Comparison of ENCODE assay signal across 23 cellular contexts in the genomic region with DNA sequence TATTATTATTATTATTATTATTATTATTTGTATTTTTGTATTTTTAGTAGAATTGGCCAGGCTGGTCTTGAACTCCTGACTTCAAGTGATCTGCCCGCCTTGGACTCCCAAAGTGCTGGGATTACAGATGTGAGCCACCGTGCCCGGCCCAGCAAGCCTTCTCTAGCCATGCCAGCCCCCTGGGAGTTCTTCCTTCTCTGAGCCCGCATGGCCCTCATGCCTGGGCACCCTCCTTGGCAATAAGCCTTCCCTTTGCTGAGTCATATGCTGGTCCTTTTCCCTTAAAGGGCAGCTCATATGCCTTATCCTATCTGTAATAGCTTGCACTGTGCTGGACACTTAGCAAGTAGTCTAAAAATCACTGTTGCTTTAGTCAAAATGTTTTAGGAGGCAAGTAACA. TPM values are rescaled to one million over a fixed set of nuclear protein-coding genes. Genes with fewer than 3 reads are reported as not detected.
DNase-seq lines count a peak whose midpoint lies in the region; ATAC-seq and TF ChIP-seq lines count a peak whose summit lies in the region.
"Had no signal": no experiment of that assay in that cellular context is flagged by ENCODE, and none has a peak within 500 bp of the region (broad histone marks: within the 10 kb centered on the region; RNA-seq: fewer than 3 reads in every experiment).

No MANE protein-coding gene starts in this region.

- H3K9me3 ChIP-seq in upper lobe of right lung: no peaks in the 10 kb centered on the region
- H3K9me3 ChIP-seq: BLaER1 had no signal

- H3K27me3 Mint-ChIP-seq in WTC11 (ENCODE audit: low read depth): peaks cover 3% of the 10 kb centered on the region

- no peak for TF ChIP-seq CTCF in WTC11 (IDR thresholded peaks at IDR 0.05)
- TF ChIP-seq CTCF in fibroblast of the aortic adventitia (IDR thresholded peaks at IDR 0.05; ENCODE audit: insufficient read depth, low read length): no peak
- TF ChIP-seq CTCF in upper lobe of right lung (IDR thresholded peaks at IDR 0.05): no peak

- DNase-seq in left cardiac atrium (no peak), cardiac septum (ENCODE audit: low spot score) (no peak), WTC11 (ENCODE audit: low spot score) (no peak), fibroblast of the aortic adventitia (ENCODE audit: low read depth) (peak; percentile 57), upper lobe of right lung (peak; percentile 20), NCI-H510A (lab: John Stamatoyannopoulos, UW) (no peak)
- DNase-seq in stimulated activated CD4-positive, alpha-beta T cell treated with anti-CD3 and anti-CD28 coated beads, Interleukin-15, amount 100 ng/mL, for 24 hours: no peak
- DNase-seq: activated CD4-positive, alpha-beta T cell treated with anti-CD3 and anti-CD28 coated beads, Interleukin-2, amount 50 U/mL, for 4 hours; activated CD8-positive, alpha-beta memory T cell treated with anti-CD3 and anti-CD28 coated beads, Interleukin-2, amount 50 U/mL, for 48 hours; activated effector memory CD4-positive, alpha-beta T cell treated with Interleukin-2 at 50 U/mL for 16 hours; Calu3; NCI-H1694; NCI-H748 treated with DMSO at 0.1 percent for 48 hours; retina; SIG-M5; stimulated activated CD4-positive, alpha-beta T cell treated with anti-CD3 and anti-CD28 coated beads, Interleukin-12 subunit alpha, Interleukin-12 subunit beta, amount 100 ng/mL, for 4 hours; stimulated activated CD8-positive, alpha-beta memory T cell treated with anti-CD3 and anti-CD28 coated beads, Interleukin-4, amount 100 ng/mL, for 48 hours had no signal

- no peak overlapping the region for H3K27ac ChIP-seq in upper lobe of right lung
- H3K27ac ChIP-seq: BLaER1 had no signal

- intact Hi-C loops in left cardiac atrium (cut with DNase I) (no loop called here), cardiac septum (cut with DNase I) (no loop called here), upper lobe of right lung (cut with DNase I) (no loop called here)

- ATAC-seq in left cardiac atrium (peak; percentile 57 to 81), WTC11 (no peak), upper lobe of right lung (no peak), HG03095 (IDR thresholded peaks at IDR 0.05; ENCODE audit: unreplicated experiment) (no peak)
- ATAC-seq: left lobe of liver had no signal

- H3K4me3 Mint-ChIP-seq in WTC11: no peak overlapping the region
- H3K4me3 Mint-ChIP-seq: neural crest cell had no signal

- H3K4me1 ChIP-seq in upper lobe of right lung: no peaks in the 10 kb centered on the region
- H3K4me1 ChIP-seq: BLaER1 had no signal

- H3K27me3 ChIP-seq in upper lobe of right lung: no peaks in the 10 kb centered on the region

- H3K36me3 Mint-ChIP-seq in WTC11: no peaks in the 10 kb centered on the region

- POLR2A ChIA-PET in WTC11 (lab: Charles Lee): no interaction called here

- CTCF ChIA-PET in WTC11 (lab: Charles Lee): interaction anchor here (0.6 kb wide), 1 partner anchor 18 kb away, joined by 4 read pairs; no protein-coding TSS in a partner anchor

- no peak overlapping the region for H3K27ac Mint-ChIP-seq in WTC11

- no peaks in the 10 kb centered on the region for H3K9me3 Mint-ChIP-seq in WTC11
- H3K9me3 Mint-ChIP-seq: neural crest cell had no signal

- H3K36me3 ChIP-seq in upper lobe of right lung: no peaks in the 10 kb centered on the region
- H3K36me3 ChIP-seq: BLaER1 had no signal

- H3K4me1 Mint-ChIP-seq in WTC11: peaks cover 12% of the 10 kb centered on the region

- no peak overlapping the region for H3K4me3 ChIP-seq in fibroblast of the aortic adventitia (ENCODE audit: low read depth, low read length)
- H3K4me3 ChIP-seq in upper lobe of right lung: no peak overlapping the region
- H3K4me3 ChIP-seq: BLaER1 had no signal

TF ChIP-seq in WTC11, 78 proteins besides CTCF, POLR2A, EP300 and RAD21:
- TF ChIP-seq TCF7 (CRISPR knock-in tag; IDR thresholded peaks at IDR 0.05; ENCODE audit: low read depth): no peak
- TF ChIP-seq CBFB (CRISPR knock-in tag; IDR thresholded peaks at IDR 0.05; ENCODE audit: low read depth): no peak
- TF ChIP-seq ELF4 (CRISPR knock-in tag; IDR thresholded peaks at IDR 0.05; ENCODE audit: low read depth): no peak
- TF ChIP-seq SMAD3 (CRISPR knock-in tag; IDR thresholded peaks at IDR 0.05; ENCODE audit: borderline replicate concordance): no peak
- TF ChIP-seq, protein P1, sequence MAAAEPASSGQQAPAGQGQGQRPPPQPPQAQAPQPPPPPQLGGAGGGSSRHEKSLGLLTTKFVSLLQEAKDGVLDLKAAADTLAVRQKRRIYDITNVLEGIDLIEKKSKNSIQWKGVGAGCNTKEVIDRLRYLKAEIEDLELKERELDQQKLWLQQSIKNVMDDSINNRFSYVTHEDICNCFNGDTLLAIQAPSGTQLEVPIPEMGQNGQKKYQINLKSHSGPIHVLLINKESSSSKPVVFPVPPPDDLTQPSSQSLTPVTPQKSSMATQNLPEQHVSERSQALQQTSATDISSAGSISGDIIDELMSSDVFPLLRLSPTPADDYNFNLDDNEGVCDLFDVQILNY (CRISPR knock-in tag; IDR thresholded peaks at IDR 0.05): no peak
- peak; percentile 76 for TF ChIP-seq HMGA2 (CRISPR knock-in tag; IDR thresholded peaks at IDR 0.05)
TF ChIP-seq in WTC11: peak in this region for 1.

RNA-seq across cellular contexts. Expression of a gene that starts 8.5 kb away (rescaled TPM):
- 10 to 100 TPM; 53.0 to 63.7 TPM for total RNA-seq in left cardiac atrium
- 55.9 TPM for total RNA-seq in cardiac septum
- 8.8 to 17.1 TPM (median 10.2 TPM) in 3 replicates for total RNA-seq in WTC11 (2021)
- total RNA-seq in fibroblast of the aortic adventitia (ENCODE audit: low replicate concordance): 105 and 178 TPM in 2 replicates
- total RNA-seq in upper lobe of right lung: 218 TPM

RNA-seq across cellular contexts. Expression of a gene that starts 29.0 kb away (rescaled TPM):
- total RNA-seq in left cardiac atrium (not detected), cardiac septum (not detected), WTC11 (2021) (0.71 to 1.2 TPM (median 0.90 TPM) in 3 replicates), fibroblast of the aortic adventitia (ENCODE audit: low replicate concordance) (0.09 TPM in 1 of 2 replicates, not detected in the other), upper lobe of right lung (not detected)
- total RNA-seq: Calu3; left lobe of liver; neural crest cell; subcutaneous adipose tissue; T-helper 1 cell treated with Interleukin-12 subunit alpha and Interleukin-12 subunit beta and Interleukin-4 antibody, amounts not matched to agents 30 ng/mL and 1 ng/mL, for 36 hours had no signal

Comparison
In these comparisons a context has a peak if more than half of its experiments do, and no peak if none do; other contexts are left out.
1. ATAC-seq: peak in left cardiac atrium (2 of 2); none in WTC11 (single experiment), upper lobe of right lung (single experiment) and HG03095 (single experiment).
2. DNase-seq: peak in fibroblast of the aortic adventitia (single experiment) and upper lobe of right lung (single experiment); none in left cardiac atrium (single experiment), cardiac septum (single experiment), WTC11 (single experiment), NCI-H510A (single experiment) and stimulated activated CD4-positive, alpha-beta T cell treated with anti-CD3 and anti-CD28 coated beads, Interleukin-15, amount 100 ng/mL, for 24 hours (single experiment).